Comparison of ENCODE assay signal across 1 cellular context in the genomic region with DNA sequence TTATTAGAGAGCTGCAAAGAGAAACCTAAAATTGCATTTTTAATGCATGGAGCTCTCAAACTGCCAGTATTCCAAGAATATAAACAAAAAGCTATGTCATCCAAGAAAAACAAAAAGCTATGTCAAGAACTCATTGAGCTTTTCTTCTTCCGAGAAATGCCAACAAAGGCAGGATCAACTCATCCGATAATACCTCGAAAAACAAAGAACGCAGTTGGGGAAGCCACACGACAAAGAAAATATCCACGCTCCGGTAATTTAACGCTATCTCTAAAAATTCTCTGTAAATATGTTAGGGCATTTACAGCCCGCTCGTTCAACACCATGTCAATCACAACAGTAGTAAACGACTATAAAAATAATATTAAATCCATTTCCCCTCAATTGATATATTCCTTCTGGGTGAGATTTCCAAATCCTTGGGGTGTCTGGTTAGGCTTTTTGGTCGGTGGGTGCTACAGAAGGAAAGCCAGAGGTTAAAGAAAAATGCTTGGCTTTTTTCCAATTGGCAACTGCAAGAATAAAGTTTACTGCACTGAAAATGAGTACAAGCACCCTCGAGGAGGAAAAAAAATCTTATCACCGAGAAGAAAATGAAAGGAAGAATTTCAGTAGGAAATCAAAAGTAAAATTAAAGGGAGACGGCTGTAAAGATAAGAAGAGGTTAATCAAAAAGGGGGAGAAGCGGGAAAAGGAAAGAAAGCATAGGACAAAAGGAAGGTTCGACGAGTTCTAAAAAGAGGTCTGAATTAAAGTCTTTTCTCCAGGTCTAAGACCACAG.
TF ChIP-seq lines count a peak whose summit lies in the region.

No MANE protein-coding gene starts in this region.

TF ChIP-seq in liver, 16 proteins besides CTCF, POLR2A, EP300 and RAD21 (continued from another document):
- TF ChIP-seq, protein P1, sequence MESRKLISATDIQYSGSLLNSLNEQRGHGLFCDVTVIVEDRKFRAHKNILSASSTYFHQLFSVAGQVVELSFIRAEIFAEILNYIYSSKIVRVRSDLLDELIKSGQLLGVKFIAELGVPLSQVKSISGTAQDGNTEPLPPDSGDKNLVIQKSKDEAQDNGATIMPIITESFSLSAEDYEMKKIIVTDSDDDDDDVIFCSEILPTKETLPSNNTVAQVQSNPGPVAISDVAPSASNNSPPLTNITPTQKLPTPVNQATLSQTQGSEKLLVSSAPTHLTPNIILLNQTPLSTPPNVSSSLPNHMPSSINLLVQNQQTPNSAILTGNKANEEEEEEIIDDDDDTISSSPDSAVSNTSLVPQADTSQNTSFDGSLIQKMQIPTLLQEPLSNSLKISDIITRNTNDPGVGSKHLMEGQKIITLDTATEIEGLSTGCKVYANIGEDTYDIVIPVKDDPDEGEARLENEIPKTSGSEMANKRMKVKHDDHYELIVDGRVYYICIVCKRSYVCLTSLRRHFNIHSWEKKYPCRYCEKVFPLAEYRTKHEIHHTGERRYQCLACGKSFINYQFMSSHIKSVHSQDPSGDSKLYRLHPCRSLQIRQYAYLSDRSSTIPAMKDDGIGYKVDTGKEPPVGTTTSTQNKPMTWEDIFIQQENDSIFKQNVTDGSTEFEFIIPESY (IDR thresholded peaks at IDR 0.05), result no peak
- TF ChIP-seq HNF4A (conservative IDR thresholded peaks at IDR 0.05) (no peak), NR2F2 (IDR thresholded peaks at IDR 0.05) (no peak), HNF4G (IDR thresholded peaks at IDR 0.05) (no peak)
TF ChIP-seq in liver: peak in this region for 0.
